Comparison of ENCODE assay signal across 23 cellular contexts in the genomic region with DNA sequence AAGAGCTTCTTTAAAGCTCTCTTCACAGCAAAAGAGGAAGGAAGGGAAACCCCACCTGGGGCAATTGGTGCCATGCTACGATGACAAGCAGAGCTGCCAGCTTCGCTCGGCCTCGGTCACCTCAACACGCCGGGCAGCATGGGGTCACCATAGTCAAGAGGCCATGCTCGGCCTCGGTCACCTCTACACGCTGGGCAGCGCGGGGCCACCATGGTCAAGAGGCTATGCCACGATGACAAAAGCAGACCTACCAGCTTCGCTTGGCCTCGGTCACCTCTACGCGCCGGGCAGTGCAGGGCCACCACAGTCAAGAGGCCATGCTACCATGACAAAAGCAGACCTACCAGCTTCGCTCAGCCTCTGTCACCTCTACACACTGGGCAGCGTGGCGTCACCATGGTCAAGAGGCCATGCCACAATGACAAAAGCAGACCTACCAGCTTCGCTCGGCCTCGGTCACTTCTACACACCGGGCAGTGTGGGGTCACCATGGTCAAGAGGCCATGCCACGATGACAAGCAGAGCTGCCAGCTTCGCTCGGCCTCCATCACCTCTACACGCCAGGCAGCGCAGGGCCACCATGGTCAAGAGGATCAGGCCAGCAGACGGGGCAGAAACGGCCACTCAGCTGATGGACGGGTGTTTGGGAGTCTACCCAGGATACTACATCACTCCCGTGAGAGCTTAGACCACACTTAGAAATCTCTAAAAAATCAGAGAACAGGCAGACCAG. TPM values are rescaled to one million over a fixed set of nuclear protein-coding genes. Genes with fewer than 3 reads are reported as not detected.
A peak's percentile ranks its signal among the peaks of the same experiment; 100 is the strongest.
DNase-seq lines count a peak whose midpoint lies in the region; ATAC-seq and TF ChIP-seq lines count a peak whose summit lies in the region.
"Had no signal": no experiment of that assay in that cellular context is flagged by ENCODE, and none has a peak within 500 bp of the region (broad histone marks: within the 10 kb centered on the region; RNA-seq: fewer than 3 reads in every experiment).

No MANE protein-coding gene starts in this region.

- TF ChIP-seq CTCF in CD14-positive monocyte (IDR thresholded peaks at IDR 0.05) (no peak), coronary artery (IDR thresholded peaks at IDR 0.05) (no peak)

- no peak overlapping the region for H3K4me3 ChIP-seq in coronary artery
- H3K4me3 ChIP-seq: adrenal gland, HAP-1, K562 had no signal

- H3K27ac ChIP-seq in coronary artery, result peak overlapping the region in 1 of 2 donors; percentile 38

- H3K4me1 Mint-ChIP-seq in CD14-positive monocyte, result peaks cover 60% of the 10 kb centered on the region
- H3K4me1 Mint-ChIP-seq in natural killer cell treated with Interleukin-12 subunit alpha and Interleukin-12 subunit beta and Interleukin-15 and Interleukin-18, amount 100 ng/mL, for 72 hours (ENCODE audit: low read depth in 2 of 2), result peaks cover 83 to 87% of the 10 kb centered on the region in 2 donors

- DNase-seq in activated CD4-positive, CD25-positive, alpha-beta regulatory T cell treated with anti-CD3 and anti-CD28 coated beads, Interleukin-2, amount 50 U/mL, for 72 hours, result peak; percentile 8
- no peak for DNase-seq in activated CD4-positive, CD25-positive, alpha-beta regulatory T cell (lab: John Stamatoyannopoulos, UW)
- DNase-seq in CD14-positive monocyte (ENCODE audit: low spot score) (no peak), coronary artery (ENCODE audit: low spot score) (peak; percentile 70), NCI-H82 treated with DMSO at 0.1 percent for 48 hours (lab: John Stamatoyannopoulos, UW; ENCODE audit: unreplicated experiment) (no peak), SHP77 (lab: John Stamatoyannopoulos, UW) (no peak)
- no peak for DNase-seq in natural killer cell treated with Interleukin-12 subunit alpha and Interleukin-12 subunit beta and Interleukin-15 and Interleukin-18, amount 100 ng/mL, for 72 hours (ENCODE audit: low spot score)
- DNase-seq: EL; NCI-H2171 treated with DMSO at 0.1 percent for 48 hours; NCI-H748 treated with DMSO at 0.1 percent for 48 hours; SIG-M5; stimulated activated naive CD4-positive, alpha-beta T cell treated with Interleukin-2 at 50 U/mL for 16 hours; trophoblast cell had no signal

- peaks cover 74 to 75% of the 10 kb centered on the region in 2 donors for H3K36me3 Mint-ChIP-seq in CD14-positive monocyte
- peaks cover 46% of the 10 kb centered on the region for H3K36me3 Mint-ChIP-seq in natural killer cell treated with Interleukin-12 subunit alpha and Interleukin-12 subunit beta and Interleukin-15 and Interleukin-18, amount 100 ng/mL, for 72 hours

- no peak for ATAC-seq in natural killer cell treated with Interleukin-12 subunit alpha and Interleukin-12 subunit beta and Interleukin-15 and Interleukin-18, amount 100 ng/mL, for 72 hours
- no peak for ATAC-seq in HG03095 (IDR thresholded peaks at IDR 0.05; ENCODE audit: unreplicated experiment)
- ATAC-seq: K562 had no signal

- intact Hi-C loops in CD14-positive monocyte (cut with micrococcal nuclease), result no loop called here

- peak overlapping the region; percentile 46 to 91 (median 67) for H3K27ac Mint-ChIP-seq in CD14-positive monocyte
- H3K27ac Mint-ChIP-seq in natural killer cell treated with Interleukin-12 subunit alpha and Interleukin-12 subunit beta and Interleukin-15 and Interleukin-18, amount 100 ng/mL, for 72 hours, result peak overlapping the region; percentile 78 to 96
- H3K27ac Mint-ChIP-seq: B cell, progenitor cell of endocrine pancreas had no signal

- no peak overlapping the region for H3K4me3 Mint-ChIP-seq in CD14-positive monocyte
- peak overlapping the region; percentile 61 for H3K4me3 Mint-ChIP-seq in natural killer cell treated with Interleukin-12 subunit alpha and Interleukin-12 subunit beta and Interleukin-15 and Interleukin-18, amount 100 ng/mL, for 72 hours
- H3K4me3 Mint-ChIP-seq: B cell had no signal

- H3K27me3 Mint-ChIP-seq in CD14-positive monocyte (ENCODE audit: low read depth in 3 of 3), result peaks cover 0 to 3% (median 0%) of the 10 kb centered on the region in 3 donors
- H3K27me3 Mint-ChIP-seq in natural killer cell treated with Interleukin-12 subunit alpha and Interleukin-12 subunit beta and Interleukin-15 and Interleukin-18, amount 100 ng/mL, for 72 hours, result no peaks in the 10 kb centered on the region
- H3K27me3 Mint-ChIP-seq: B cell, progenitor cell of endocrine pancreas had no signal

- H3K9me3 Mint-ChIP-seq in CD14-positive monocyte, result peaks cover 0 to 16% (median 11%) of the 10 kb centered on the region in 7 donors
- H3K9me3 Mint-ChIP-seq in natural killer cell treated with Interleukin-12 subunit alpha and Interleukin-12 subunit beta and Interleukin-15 and Interleukin-18, amount 100 ng/mL, for 72 hours, result peaks cover 3% of the 10 kb centered on the region

RNA-seq across cellular contexts. Expression of a gene that starts 12.1 kb away (rescaled TPM):
- 10 to 100 TPM; 73.2 to 74.0 TPM for polyA plus RNA-seq in CD14-positive monocyte
- total RNA-seq in natural killer cell treated with Interleukin-12 subunit alpha and Interleukin-12 subunit beta and Interleukin-15 and Interleukin-18, amount 100 ng/mL, for 72 hours, result 100 to 1,000 TPM; 109 to 206 TPM

RNA-seq across cellular contexts. Expression of a gene that starts 31.4 kb away (rescaled TPM):
- 1 to 10 TPM; 1.8 to 3.2 TPM for polyA plus RNA-seq in CD14-positive monocyte
- 100 to 1,000 TPM in 1 of 2 donors, 10 to 100 TPM in 1; 77.8 to 129 TPM for total RNA-seq in natural killer cell treated with Interleukin-12 subunit alpha and Interleukin-12 subunit beta and Interleukin-15 and Interleukin-18, amount 100 ng/mL, for 72 hours
- total RNA-seq: A172, bronchial epithelial cell, dermis microvascular lymphatic vessel endothelial cell, K562, progenitor cell of endocrine pancreas had no signal
- polyA plus RNA-seq: K562, neural cell had no signal

Comparison
In these comparisons a context has a peak if more than half of its experiments do, and no peak if none do; other contexts are left out.
1. DNase-seq: peak in activated CD4-positive, CD25-positive, alpha-beta regulatory T cell treated with anti-CD3 and anti-CD28 coated beads, Interleukin-2, amount 50 U/mL, for 72 hours (single experiment) and coronary artery (single experiment); none in activated CD4-positive, CD25-positive, alpha-beta regulatory T cell (0 of 4), CD14-positive monocyte (single experiment), natural killer cell treated with Interleukin-12 subunit alpha and Interleukin-12 subunit beta and Interleukin-15 and Interleukin-18, amount 100 ng/mL, for 72 hours (single experiment), NCI-H82 treated with DMSO at 0.1 percent for 48 hours (single experiment) and SHP77 (0 of 2).